10 cellular contexts compared by ENCODE assay signal in the genomic region with DNA sequence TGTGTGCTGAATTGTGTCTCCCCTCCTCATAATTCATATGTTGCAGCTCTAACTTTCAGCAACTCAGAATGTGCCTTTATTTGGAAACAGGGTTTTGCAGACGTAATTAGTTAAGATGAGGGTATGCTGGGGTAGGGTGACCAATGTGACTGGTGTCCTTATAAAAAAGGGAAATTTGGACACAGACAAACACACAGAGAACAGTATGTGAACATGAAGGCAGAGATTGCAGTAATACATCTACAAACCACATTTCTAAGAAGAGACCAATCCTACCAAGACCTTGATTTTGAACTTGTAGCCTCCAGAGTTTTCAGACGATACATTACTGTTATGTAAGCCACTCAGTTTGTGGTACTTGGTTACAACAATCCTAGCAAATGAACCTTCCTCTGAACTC.
"Had no signal": no experiment of that assay in that cellular context is flagged by ENCODE, and none has a peak within 500 bp of the region (broad histone marks: within the 10 kb centered on the region; RNA-seq: fewer than 3 reads in every experiment).

No MANE protein-coding gene starts in this region.

- H3K27ac Mint-ChIP-seq: GM23338, H9, HFFc6 had no signal

- H3K36me3 ChIP-seq: HAP-1 had no signal

- ATAC-seq: GM23338, HCT116 had no signal

- H3K9me3 ChIP-seq: HAP-1 had no signal

- H3K4me1 Mint-ChIP-seq: GM23338 had no signal

- H3K27ac ChIP-seq: GM23248 had no signal

- H3K4me1 ChIP-seq: HAP-1 had no signal

- DNase-seq: GM23248, GOT3, H7, H9, HCEC 1CT, HFFc6 had no signal

- FAIRE-seq: H54 had no signal

- H3K9me3 Mint-ChIP-seq: GM23338, HFFc6 had no signal

- H3K4me3 ChIP-seq: GM23248, GM23338, HAP-1 had no signal

- H3K4me3 Mint-ChIP-seq: GM23338, H9, HFFc6 had no signal
